In the genomic region with DNA sequence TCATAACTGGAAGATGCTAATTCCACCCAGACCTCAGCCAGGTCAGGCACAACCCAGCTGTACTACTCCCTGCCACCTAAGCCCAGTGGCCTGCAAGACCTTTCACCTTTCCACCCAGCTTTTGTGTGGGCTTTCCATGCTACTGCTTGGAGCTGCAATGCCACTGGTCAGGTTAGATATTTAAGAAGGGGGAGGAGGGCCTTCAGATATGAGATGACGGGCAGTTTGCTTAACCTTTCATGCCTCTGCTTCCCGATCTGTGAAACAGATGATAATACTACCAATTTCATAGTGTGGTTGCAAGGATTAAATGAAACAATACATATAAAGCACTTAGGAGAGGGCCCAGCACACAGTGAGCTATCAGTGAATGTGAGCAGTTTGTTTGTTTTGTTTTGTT, we compare ENCODE assay signal across 1 cellular context.
TF ChIP-seq lines count a peak whose summit lies in the region.

No MANE protein-coding gene starts in this region.

TF ChIP-seq in K562, 482 proteins besides CTCF, POLR2A, EP300 and RAD21:
- no peak for TF ChIP-seq ZNF316 (IDR thresholded peaks at IDR 0.05)
- no peak for TF ChIP-seq ZNF184 (CRISPR knock-in tag; IDR thresholded peaks at IDR 0.05)
- TF ChIP-seq BACH1 (tag; IDR thresholded peaks at IDR 0.05) = no peak
- TF ChIP-seq, protein P1, sequence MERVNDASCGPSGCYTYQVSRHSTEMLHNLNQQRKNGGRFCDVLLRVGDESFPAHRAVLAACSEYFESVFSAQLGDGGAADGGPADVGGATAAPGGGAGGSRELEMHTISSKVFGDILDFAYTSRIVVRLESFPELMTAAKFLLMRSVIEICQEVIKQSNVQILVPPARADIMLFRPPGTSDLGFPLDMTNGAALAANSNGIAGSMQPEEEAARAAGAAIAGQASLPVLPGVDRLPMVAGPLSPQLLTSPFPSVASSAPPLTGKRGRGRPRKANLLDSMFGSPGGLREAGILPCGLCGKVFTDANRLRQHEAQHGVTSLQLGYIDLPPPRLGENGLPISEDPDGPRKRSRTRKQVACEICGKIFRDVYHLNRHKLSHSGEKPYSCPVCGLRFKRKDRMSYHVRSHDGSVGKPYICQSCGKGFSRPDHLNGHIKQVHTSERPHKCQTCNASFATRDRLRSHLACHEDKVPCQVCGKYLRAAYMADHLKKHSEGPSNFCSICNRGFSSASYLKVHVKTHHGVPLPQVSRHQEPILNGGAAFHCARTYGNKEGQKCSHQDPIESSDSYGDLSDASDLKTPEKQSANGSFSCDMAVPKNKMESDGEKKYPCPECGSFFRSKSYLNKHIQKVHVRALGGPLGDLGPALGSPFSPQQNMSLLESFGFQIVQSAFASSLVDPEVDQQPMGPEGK (CRISPR knock-in tag; IDR thresholded peaks at IDR 0.05; ENCODE audit: borderline replicate concordance) = no peak
- TF ChIP-seq, protein P2, sequence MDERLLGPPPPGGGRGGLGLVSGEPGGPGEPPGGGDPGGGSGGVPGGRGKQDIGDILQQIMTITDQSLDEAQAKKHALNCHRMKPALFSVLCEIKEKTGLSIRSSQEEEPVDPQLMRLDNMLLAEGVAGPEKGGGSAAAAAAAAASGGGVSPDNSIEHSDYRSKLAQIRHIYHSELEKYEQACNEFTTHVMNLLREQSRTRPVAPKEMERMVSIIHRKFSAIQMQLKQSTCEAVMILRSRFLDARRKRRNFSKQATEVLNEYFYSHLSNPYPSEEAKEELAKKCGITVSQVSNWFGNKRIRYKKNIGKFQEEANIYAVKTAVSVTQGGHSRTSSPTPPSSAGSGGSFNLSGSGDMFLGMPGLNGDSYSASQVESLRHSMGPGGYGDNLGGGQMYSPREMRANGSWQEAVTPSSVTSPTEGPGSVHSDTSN (CRISPR knock-in tag; IDR thresholded peaks at IDR 0.05; ENCODE audit: low read depth) = no peak
- TF ChIP-seq, protein P2 (tag; conservative IDR thresholded peaks at IDR 0.05; ENCODE audit: low read depth) = peak; percentile 21; the same call in 1 of the 2 replicates
- TF ChIP-seq, protein P3, sequence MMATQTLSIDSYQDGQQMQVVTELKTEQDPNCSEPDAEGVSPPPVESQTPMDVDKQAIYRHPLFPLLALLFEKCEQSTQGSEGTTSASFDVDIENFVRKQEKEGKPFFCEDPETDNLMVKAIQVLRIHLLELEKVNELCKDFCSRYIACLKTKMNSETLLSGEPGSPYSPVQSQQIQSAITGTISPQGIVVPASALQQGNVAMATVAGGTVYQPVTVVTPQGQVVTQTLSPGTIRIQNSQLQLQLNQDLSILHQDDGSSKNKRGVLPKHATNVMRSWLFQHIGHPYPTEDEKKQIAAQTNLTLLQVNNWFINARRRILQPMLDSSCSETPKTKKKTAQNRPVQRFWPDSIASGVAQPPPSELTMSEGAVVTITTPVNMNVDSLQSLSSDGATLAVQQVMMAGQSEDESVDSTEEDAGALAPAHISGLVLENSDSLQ (IDR thresholded peaks at IDR 0.05) = peak; percentile 79
- TF ChIP-seq ZNF197 (CRISPR knock-in tag; IDR thresholded peaks at IDR 0.05; ENCODE audit: low read depth) = no peak
- TF ChIP-seq DMBX1 (CRISPR knock-in tag; IDR thresholded peaks at IDR 0.05; ENCODE audit: borderline replicate concordance) = no peak
- TF ChIP-seq, protein P4, sequence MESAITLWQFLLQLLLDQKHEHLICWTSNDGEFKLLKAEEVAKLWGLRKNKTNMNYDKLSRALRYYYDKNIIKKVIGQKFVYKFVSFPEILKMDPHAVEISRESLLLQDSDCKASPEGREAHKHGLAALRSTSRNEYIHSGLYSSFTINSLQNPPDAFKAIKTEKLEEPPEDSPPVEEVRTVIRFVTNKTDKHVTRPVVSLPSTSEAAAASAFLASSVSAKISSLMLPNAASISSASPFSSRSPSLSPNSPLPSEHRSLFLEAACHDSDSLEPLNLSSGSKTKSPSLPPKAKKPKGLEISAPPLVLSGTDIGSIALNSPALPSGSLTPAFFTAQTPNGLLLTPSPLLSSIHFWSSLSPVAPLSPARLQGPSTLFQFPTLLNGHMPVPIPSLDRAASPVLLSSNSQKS (CRISPR knock-in tag; IDR thresholded peaks at IDR 0.05) = no peak
- TF ChIP-seq ZNF3 (CRISPR knock-in tag; IDR thresholded peaks at IDR 0.05) = no peak
- TF ChIP-seq ZNF75A (CRISPR knock-in tag; IDR thresholded peaks at IDR 0.05) = no peak
- TF ChIP-seq, protein P5, sequence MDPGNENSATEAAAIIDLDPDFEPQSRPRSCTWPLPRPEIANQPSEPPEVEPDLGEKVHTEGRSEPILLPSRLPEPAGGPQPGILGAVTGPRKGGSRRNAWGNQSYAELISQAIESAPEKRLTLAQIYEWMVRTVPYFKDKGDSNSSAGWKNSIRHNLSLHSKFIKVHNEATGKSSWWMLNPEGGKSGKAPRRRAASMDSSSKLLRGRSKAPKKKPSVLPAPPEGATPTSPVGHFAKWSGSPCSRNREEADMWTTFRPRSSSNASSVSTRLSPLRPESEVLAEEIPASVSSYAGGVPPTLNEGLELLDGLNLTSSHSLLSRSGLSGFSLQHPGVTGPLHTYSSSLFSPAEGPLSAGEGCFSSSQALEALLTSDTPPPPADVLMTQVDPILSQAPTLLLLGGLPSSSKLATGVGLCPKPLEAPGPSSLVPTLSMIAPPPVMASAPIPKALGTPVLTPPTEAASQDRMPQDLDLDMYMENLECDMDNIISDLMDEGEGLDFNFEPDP (CRISPR knock-in tag; IDR thresholded peaks at IDR 0.05) = no peak
